Comparison of ENCODE assay signal across 28 cellular contexts in the genomic region with DNA sequence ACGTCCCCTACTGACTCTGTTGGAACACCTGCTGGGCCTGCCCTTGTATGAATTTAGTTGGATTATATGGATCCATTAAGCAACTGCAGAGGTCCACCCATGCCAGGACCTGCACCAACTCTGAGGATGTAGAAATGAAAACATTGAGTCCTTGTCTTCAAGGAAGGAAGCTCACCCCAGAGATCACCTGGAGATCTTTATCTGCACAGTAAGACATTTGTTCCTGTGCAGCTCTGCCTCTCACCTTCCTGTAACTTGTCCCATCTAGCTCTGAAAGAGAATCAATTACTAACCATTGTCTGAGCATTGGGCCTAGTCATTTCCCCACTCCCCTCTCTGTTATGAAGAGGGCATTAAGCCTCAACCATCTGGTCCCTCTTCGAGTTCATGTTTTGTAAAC.
A peak's percentile ranks its signal among the peaks of the same experiment; 100 is the strongest.
DNase-seq lines count a peak whose midpoint lies in the region; ATAC-seq and TF ChIP-seq lines count a peak whose summit lies in the region.
"Had no signal": no experiment of that assay in that cellular context is flagged by ENCODE, and none has a peak within 500 bp of the region (broad histone marks: within the 10 kb centered on the region; RNA-seq: fewer than 3 reads in every experiment).

No MANE protein-coding gene starts in this region.

- H3K9me3 Mint-ChIP-seq in activated CD8-positive, alpha-beta T cell treated with anti-CD3 and anti-CD28 coated beads, Interleukin-2, amount 10 ng/mL, durations not matched to agents 7 days and 5 days (ENCODE audit: insufficient read depth): peaks cover 4% of the 10 kb centered on the region
- H3K9me3 Mint-ChIP-seq in activated CD8-positive, alpha-beta T cell treated with anti-CD3 and anti-CD28 coated beads for 36 hours: peaks cover 10% of the 10 kb centered on the region
- peaks cover 11% of the 10 kb centered on the region for H3K9me3 Mint-ChIP-seq in activated CD4-positive, alpha-beta memory T cell treated with anti-CD3 and anti-CD28 coated beads for 36 hours
- peaks cover 5 to 7% of the 10 kb centered on the region in 2 donors for H3K9me3 Mint-ChIP-seq in natural killer cell
- H3K9me3 Mint-ChIP-seq in stimulated activated memory B cell treated with anti-CD40 and anti-IgM and Interleukin-4, amounts not matched to agents 10 μg/mL and 1 μg/mL and 100 μg/mL, for 72 hours: peaks cover 13% of the 10 kb centered on the region
- H3K9me3 Mint-ChIP-seq: central memory CD8-positive, alpha-beta T cell had no signal

- CTCF ChIA-PET in activated CD8-positive, alpha-beta T cell treated with anti-CD3 and anti-CD28 coated beads, Interleukin-2, amount 10 ng/mL, durations not matched to agents 7 days and 5 days (lab: Charles Lee): interaction anchor here (0.6 to 1.2 kb wide), 4 partner anchors 24 to 791 kb away, joined by 3 to 4 read pairs (median 3); no protein-coding TSS in a partner anchor
- CTCF ChIA-PET in activated CD8-positive, alpha-beta T cell treated with anti-CD3 and anti-CD28 coated beads for 36 hours (lab: Charles Lee): interaction anchor here (1.0 to 1.8 kb wide), 2 partner anchors 34 to 37 kb away, joined by 3 read pairs; no protein-coding TSS in a partner anchor
- CTCF ChIA-PET in activated CD4-positive, alpha-beta memory T cell treated with anti-CD3 and anti-CD28 coated beads for 36 hours (lab: Charles Lee): interaction anchor here (0.9 kb wide), 1 partner anchor 27 kb away, joined by 3 read pairs; no protein-coding TSS in a partner anchor

- peak overlapping the region; percentile 27 for H3K4me3 Mint-ChIP-seq in activated CD8-positive, alpha-beta T cell treated with anti-CD3 and anti-CD28 coated beads, Interleukin-2, amount 10 ng/mL, durations not matched to agents 7 days and 5 days
- no peak overlapping the region for H3K4me3 Mint-ChIP-seq in activated CD8-positive, alpha-beta T cell treated with anti-CD3 and anti-CD28 coated beads for 36 hours
- no peak overlapping the region for H3K4me3 Mint-ChIP-seq in activated CD4-positive, alpha-beta memory T cell treated with anti-CD3 and anti-CD28 coated beads for 36 hours
- H3K4me3 Mint-ChIP-seq in natural killer cell: no peak overlapping the region
- no peak overlapping the region for H3K4me3 Mint-ChIP-seq in stimulated activated memory B cell treated with anti-CD40 and anti-IgM and Interleukin-4, amounts not matched to agents 10 μg/mL and 1 μg/mL and 100 μg/mL, for 72 hours
- H3K4me3 Mint-ChIP-seq: activated B cell treated with CpG ODN at 0.5 μM for 24 hours, neural crest cell had no signal

- H2AFZ ChIP-seq in Loucy (ENCODE audit: low read length): no peak overlapping the region

- H3K27ac Mint-ChIP-seq in activated CD8-positive, alpha-beta T cell treated with anti-CD3 and anti-CD28 coated beads, Interleukin-2, amount 10 ng/mL, durations not matched to agents 7 days and 5 days: peak overlapping the region; percentile 81
- H3K27ac Mint-ChIP-seq in activated CD8-positive, alpha-beta T cell treated with anti-CD3 and anti-CD28 coated beads for 36 hours: no peak overlapping the region
- peak overlapping the region; percentile 77 for H3K27ac Mint-ChIP-seq in activated CD4-positive, alpha-beta memory T cell treated with anti-CD3 and anti-CD28 coated beads for 36 hours
- H3K27ac Mint-ChIP-seq in natural killer cell: peak overlapping the region; percentile 29 to 79
- no peak overlapping the region for H3K27ac Mint-ChIP-seq in stimulated activated memory B cell treated with anti-CD40 and anti-IgM and Interleukin-4, amounts not matched to agents 10 μg/mL and 1 μg/mL and 100 μg/mL, for 72 hours
- H3K27ac Mint-ChIP-seq: activated B cell treated with CpG ODN at 0.5 μM for 24 hours had no signal

- TF ChIP-seq POLR2A in esophagus muscularis mucosa (IDR thresholded peaks at IDR 0.05; ENCODE audit: low read depth): no peak

- no peaks in the 10 kb centered on the region for H3K36me3 ChIP-seq in Loucy (ENCODE audit: insufficient read depth, low read length)
- no peaks in the 10 kb centered on the region for H3K36me3 ChIP-seq in esophagus muscularis mucosa
- H3K36me3 ChIP-seq: BLaER1 treated with 17β-estradiol and CSF1 and Interleukin-3, amounts not matched to agents 10 nM and 100 nM; left ventricle myocardium inferior; upper lobe of left lung had no signal

- H3K9me3 ChIP-seq in Loucy (ENCODE audit: insufficient read depth, low read depth, low read length) (no peaks in the 10 kb centered on the region), esophagus muscularis mucosa (peaks cover 0 to 18% (median 10%) of the 10 kb centered on the region in 4 donors)

- no peaks in the 10 kb centered on the region for H4K20me1 ChIP-seq in Loucy (ENCODE audit: insufficient read depth, low read length, poor library complexity, severe bottlenecking)
- H4K20me1 ChIP-seq: BLaER1 treated with 17β-estradiol and CSF1 and Interleukin-3, amounts not matched to agents 10 nM and 100 nM had no signal

- H3K9ac ChIP-seq in Loucy (ENCODE audit: low read depth, low read length, poor library complexity, severe bottlenecking): no peak overlapping the region
- H3K9ac ChIP-seq: BLaER1 treated with 17β-estradiol and CSF1 and Interleukin-3, amounts not matched to agents 10 nM and 100 nM had no signal

- H3K4me1 Mint-ChIP-seq in activated CD8-positive, alpha-beta T cell treated with anti-CD3 and anti-CD28 coated beads, Interleukin-2, amount 10 ng/mL, durations not matched to agents 7 days and 5 days (ENCODE audit: low read depth): peaks cover 56% of the 10 kb centered on the region
- H3K4me1 Mint-ChIP-seq in activated CD8-positive, alpha-beta T cell treated with anti-CD3 and anti-CD28 coated beads for 36 hours (ENCODE audit: low read depth): peaks cover 43% of the 10 kb centered on the region
- peaks cover 52% of the 10 kb centered on the region for H3K4me1 Mint-ChIP-seq in activated CD4-positive, alpha-beta memory T cell treated with anti-CD3 and anti-CD28 coated beads for 36 hours (ENCODE audit: low read depth)
- peaks cover 36 to 58% of the 10 kb centered on the region in 2 donors for H3K4me1 Mint-ChIP-seq in natural killer cell
- peaks cover 15% of the 10 kb centered on the region for H3K4me1 Mint-ChIP-seq in stimulated activated memory B cell treated with anti-CD40 and anti-IgM and Interleukin-4, amounts not matched to agents 10 μg/mL and 1 μg/mL and 100 μg/mL, for 72 hours
- H3K4me1 Mint-ChIP-seq: neural crest cell had no signal

- 81% methylated on average over 2 of the region's 2 CpGs for WGBS in esophagus muscularis mucosa

- no peak for TF ChIP-seq EP300 in esophagus muscularis mucosa (IDR thresholded peaks at IDR 0.05)

- H3K36me3 Mint-ChIP-seq in activated CD8-positive, alpha-beta T cell treated with anti-CD3 and anti-CD28 coated beads, Interleukin-2, amount 10 ng/mL, durations not matched to agents 7 days and 5 days (ENCODE audit: low read depth): peaks cover 10% of the 10 kb centered on the region
- no peaks in the 10 kb centered on the region for H3K36me3 Mint-ChIP-seq in activated CD8-positive, alpha-beta T cell treated with anti-CD3 and anti-CD28 coated beads for 36 hours (ENCODE audit: low read depth)
- no peaks in the 10 kb centered on the region for H3K36me3 Mint-ChIP-seq in activated CD4-positive, alpha-beta memory T cell treated with anti-CD3 and anti-CD28 coated beads for 36 hours
- H3K36me3 Mint-ChIP-seq in natural killer cell: no peaks in the 10 kb centered on the region
- H3K36me3 Mint-ChIP-seq in stimulated activated memory B cell treated with anti-CD40 and anti-IgM and Interleukin-4, amounts not matched to agents 10 μg/mL and 1 μg/mL and 100 μg/mL, for 72 hours: no peaks in the 10 kb centered on the region

- H3K27me3 Mint-ChIP-seq in activated CD8-positive, alpha-beta T cell treated with anti-CD3 and anti-CD28 coated beads, Interleukin-2, amount 10 ng/mL, durations not matched to agents 7 days and 5 days (ENCODE audit: low read depth): peaks cover 11% of the 10 kb centered on the region
- no peaks in the 10 kb centered on the region for H3K27me3 Mint-ChIP-seq in activated CD8-positive, alpha-beta T cell treated with anti-CD3 and anti-CD28 coated beads for 36 hours
- no peaks in the 10 kb centered on the region for H3K27me3 Mint-ChIP-seq in activated CD4-positive, alpha-beta memory T cell treated with anti-CD3 and anti-CD28 coated beads for 36 hours
- H3K27me3 Mint-ChIP-seq in natural killer cell (ENCODE audit: low read depth in 2 of 2): no peaks in the 10 kb centered on the region
- peaks cover 2% of the 10 kb centered on the region for H3K27me3 Mint-ChIP-seq in stimulated activated memory B cell treated with anti-CD40 and anti-IgM and Interleukin-4, amounts not matched to agents 10 μg/mL and 1 μg/mL and 100 μg/mL, for 72 hours
- H3K27me3 Mint-ChIP-seq: activated B cell treated with CpG ODN at 0.5 μM for 24 hours; central memory CD8-positive, alpha-beta T cell had no signal

- H3K4me2 ChIP-seq in Loucy (ENCODE audit: low read depth, low read length, poor library complexity, severe bottlenecking): peak overlapping the region; percentile 33

- no peak for TF ChIP-seq CTCF in activated CD8-positive, alpha-beta T cell treated with anti-CD3 and anti-CD28 coated beads for 36 hours (IDR thresholded peaks at IDR 0.05)
- TF ChIP-seq CTCF in Loucy (conservative IDR thresholded peaks at IDR 0.05; ENCODE audit: low read length): no peak
- no peak for TF ChIP-seq CTCF in natural killer cell (IDR thresholded peaks at IDR 0.05)
- no peak for TF ChIP-seq CTCF in esophagus muscularis mucosa (IDR thresholded peaks at IDR 0.05)

- no peaks in the 10 kb centered on the region for H3F3A ChIP-seq in Loucy (ENCODE audit: low read depth)

- no peak overlapping the region for H3K27ac ChIP-seq in esophagus muscularis mucosa (replicated peaks in 1 of 4)
- H3K27ac ChIP-seq: BLaER1 treated with 17β-estradiol and CSF1 and Interleukin-3, amounts not matched to agents 10 nM and 100 nM; HL-60; left ventricle myocardium inferior; upper lobe of left lung had no signal

- no peaks in the 10 kb centered on the region for H3K79me2 ChIP-seq in Loucy (ENCODE audit: insufficient read depth, low read length)

- DNase-seq in activated CD8-positive, alpha-beta T cell treated with anti-CD3 and anti-CD28 coated beads, Interleukin-2, amount 10 ng/mL, durations not matched to agents 7 days and 5 days: no peak
- DNase-seq in activated CD8-positive, alpha-beta T cell treated with anti-CD3 and anti-CD28 coated beads for 36 hours: no peak
- DNase-seq in activated CD4-positive, alpha-beta memory T cell treated with anti-CD3 and anti-CD28 coated beads for 36 hours: peak; percentile 31
- no peak for DNase-seq in natural killer cell
- DNase-seq in HPDE6-E6E7 (ENCODE audit: extremely low spot score): no peak
- DNase-seq in esophagus muscularis mucosa (ENCODE audit: extremely low spot score): no peak
- DNase-seq: ACHN; activated B cell treated with CpG ODN at 0.5 μM for 24 hours; activated gamma-delta T cell; anterior cingulate cortex; erythroblast; foreskin melanocyte; GF-D8; HCEC 1CT; left ventricle myocardium inferior; midbrain; NCI-H1092; NCI-H2029; stimulated activated CD4-positive, alpha-beta T cell treated with anti-CD3 and anti-CD28 coated beads, Interleukin-15, amount 100 ng/mL, for 24 hours; T-helper 9 cell; upper lobe of left lung had no signal

- ATAC-seq in activated CD8-positive, alpha-beta T cell treated with anti-CD3 and anti-CD28 coated beads, Interleukin-2, amount 10 ng/mL, durations not matched to agents 7 days and 5 days: peak; percentile 43
- no peak for ATAC-seq in activated CD8-positive, alpha-beta T cell treated with anti-CD3 and anti-CD28 coated beads for 36 hours
- no peak for ATAC-seq in natural killer cell
- ATAC-seq in stimulated activated memory B cell treated with anti-CD40 and anti-IgM and Interleukin-4, amounts not matched to agents 10 μg/mL and 1 μg/mL and 100 μg/mL, for 72 hours: no peak
- ATAC-seq: sciatic nerve had no signal

- H3K9me2 ChIP-seq in Loucy (replicated peaks; ENCODE audit: low read depth, low read length): no peaks in the 10 kb centered on the region

- POLR2A ChIA-PET in activated CD8-positive, alpha-beta T cell treated with anti-CD3 and anti-CD28 coated beads, Interleukin-2, amount 10 ng/mL, durations not matched to agents 7 days and 5 days (lab: Charles Lee): interaction anchor here (1.5 to 1.7 kb wide), 2 partner anchors 46 to 180 kb away, joined by 4 read pairs; a partner anchor contains a TSS
- POLR2A ChIA-PET in activated CD8-positive, alpha-beta T cell treated with anti-CD3 and anti-CD28 coated beads for 36 hours (lab: Charles Lee): interaction anchor here (1.0 to 2.2 kb wide), 2 partner anchors 9 to 23 kb away, joined by 3 to 8 read pairs; no protein-coding TSS in a partner anchor
- POLR2A ChIA-PET in activated CD4-positive, alpha-beta memory T cell treated with anti-CD3 and anti-CD28 coated beads for 36 hours (lab: Charles Lee): no interaction called here

- H3K4me1 ChIP-seq in Loucy (ENCODE audit: insufficient read depth, low read length, poor library complexity, severe bottlenecking): peaks cover 18% of the 10 kb centered on the region
- H3K4me1 ChIP-seq in esophagus muscularis mucosa: peaks cover 8 to 27% (median 15%) of the 10 kb centered on the region in 4 donors

- H3K4me3 ChIP-seq in Loucy (ENCODE audit: low read length, poor library complexity, severe bottlenecking) (no peak overlapping the region), esophagus muscularis mucosa (no peak overlapping the region)
- H3K4me3 ChIP-seq: BLaER1 treated with 17β-estradiol and CSF1 and Interleukin-3, amounts not matched to agents 10 nM and 100 nM; left ventricle myocardium inferior; upper lobe of left lung had no signal

- H3K27me3 ChIP-seq in Loucy (ENCODE audit: insufficient read depth, low read length, poor library complexity, severe bottlenecking) (no peaks in the 10 kb centered on the region), esophagus muscularis mucosa (no peaks in the 10 kb centered on the region)
- H3K27me3 ChIP-seq: BLaER1 treated with 17β-estradiol and CSF1 and Interleukin-3, amounts not matched to agents 10 nM and 100 nM; upper lobe of left lung had no signal

- intact Hi-C loops in activated CD8-positive, alpha-beta T cell treated with anti-CD3 and anti-CD28 coated beads for 36 hours (cut with micrococcal nuclease): no loop called here
- intact Hi-C loops in activated CD4-positive, alpha-beta memory T cell treated with anti-CD3 and anti-CD28 coated beads for 36 hours (cut with micrococcal nuclease): no loop called here
- intact Hi-C loops in natural killer cell (cut with micrococcal nuclease) (loop anchor here (2.0 kb wide), 1 partner anchor 33 kb away; no protein-coding TSS in a partner anchor), esophagus muscularis mucosa (cut with DNase I) (no loop called here)

Comparison
In these comparisons a context has a peak if more than half of its experiments do, and no peak if none do; other contexts are left out.
1. H3K27ac Mint-ChIP-seq: peak in activated CD8-positive, alpha-beta T cell treated with anti-CD3 and anti-CD28 coated beads, Interleukin-2, amount 10 ng/mL, durations not matched to agents 7 days and 5 days (single experiment), activated CD4-positive, alpha-beta memory T cell treated with anti-CD3 and anti-CD28 coated beads for 36 hours (single experiment) and natural killer cell (2 of 2); none in activated CD8-positive, alpha-beta T cell treated with anti-CD3 and anti-CD28 coated beads for 36 hours (single experiment) and stimulated activated memory B cell treated with anti-CD40 and anti-IgM and Interleukin-4, amounts not matched to agents 10 μg/mL and 1 μg/mL and 100 μg/mL, for 72 hours (single experiment).